ENCODE assay signal across 10 cellular contexts in the genomic region with DNA sequence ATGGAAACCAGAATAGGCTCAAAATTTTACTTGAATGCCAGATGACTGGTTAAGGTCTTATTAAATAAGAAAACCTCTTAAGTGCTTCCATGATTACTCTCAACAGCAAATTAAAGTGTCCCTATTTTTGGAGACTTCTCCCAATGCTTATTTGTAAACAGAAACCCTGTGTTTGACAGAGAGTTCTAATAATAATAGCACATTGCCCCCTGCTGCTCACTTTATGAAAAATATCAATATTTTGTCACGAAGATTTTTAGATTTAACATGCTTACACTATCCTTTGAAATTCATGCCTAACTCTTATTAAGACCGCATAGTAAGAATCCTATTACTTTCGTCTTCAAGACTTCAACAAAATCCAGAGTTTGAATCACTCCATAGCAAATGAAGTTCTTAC.
DNase-seq lines count a peak whose midpoint lies in the region; ATAC-seq and TF ChIP-seq lines count a peak whose summit lies in the region.
"Had no signal": no experiment of that assay in that cellular context is flagged by ENCODE, and none has a peak within 500 bp of the region (broad histone marks: within the 10 kb centered on the region; RNA-seq: fewer than 3 reads in every experiment).

No MANE protein-coding gene starts in this region.

- no peaks in the 10 kb centered on the region for H3K36me3 ChIP-seq in esophagus muscularis mucosa

- no peaks in the 10 kb centered on the region for H3K9me3 Mint-ChIP-seq in WTC11
- H3K9me3 Mint-ChIP-seq: CD8-positive, alpha-beta T cell had no signal

- no peak overlapping the region for H3K4me3 ChIP-seq in esophagus muscularis mucosa

- DNase-seq in SKM-1 (lab: John Stamatoyannopoulos, UW; ENCODE audit: unreplicated experiment) (peak; percentile 3), SKM-1 treated with dmso at 0.1 percent for 144 hours (lab: John Stamatoyannopoulos, UW; ENCODE audit: unreplicated experiment) (no peak), OCI-M1 (lab: John Stamatoyannopoulos, UW) (peak; percentile 3), esophagus muscularis mucosa (ENCODE audit: extremely low spot score) (no peak), GDM1 (lab: John Stamatoyannopoulos, UW) (no peak), NCI-H2196 treated with DMSO at 0.1 percent for 48 hours (lab: John Stamatoyannopoulos, UW; ENCODE audit: unreplicated experiment) (no peak), WTC11 (ENCODE audit: low spot score) (no peak)
- DNase-seq: activated naive CD4-positive, alpha-beta T cell; CD8-positive, alpha-beta T cell had no signal

- 76% methylated on average over 3 of the region's 3 CpGs for WGBS in esophagus muscularis mucosa

- peak in 2 of 3 experiments; percentile 5 to 13 for TF ChIP-seq CTCF in esophagus muscularis mucosa (IDR thresholded peaks at IDR 0.05)
- no peak for TF ChIP-seq CTCF in WTC11 (IDR thresholded peaks at IDR 0.05)

- H3K27me3 ChIP-seq in esophagus muscularis mucosa: no peaks in the 10 kb centered on the region

- H3K36me3 Mint-ChIP-seq in WTC11: peaks cover 3% of the 10 kb centered on the region; the same call in 1 of the 2 replicates
- H3K36me3 Mint-ChIP-seq: CD8-positive, alpha-beta T cell had no signal

- TF ChIP-seq EP300 in esophagus muscularis mucosa (IDR thresholded peaks at IDR 0.05): no peak

- H3K4me1 Mint-ChIP-seq in WTC11: peaks cover 12% of the 10 kb centered on the region

- POLR2A ChIA-PET in WTC11 (lab: Charles Lee): no interaction called here

- H3K27ac Mint-ChIP-seq in WTC11: no peak overlapping the region
- H3K27ac Mint-ChIP-seq: CD8-positive, alpha-beta T cell had no signal

- no peak overlapping the region for H3K4me3 Mint-ChIP-seq in WTC11
- H3K4me3 Mint-ChIP-seq: CD8-positive, alpha-beta T cell had no signal

- no peaks in the 10 kb centered on the region for H3K9me3 ChIP-seq in esophagus muscularis mucosa

- no peaks in the 10 kb centered on the region for H3K27me3 Mint-ChIP-seq in WTC11 (ENCODE audit: low read depth)

- no peaks in the 10 kb centered on the region for H3K4me1 ChIP-seq in esophagus muscularis mucosa

- no peak overlapping the region for H3K27ac ChIP-seq in esophagus muscularis mucosa (replicated peaks in 1 of 4)
- H3K27ac ChIP-seq in temporal lobe (ENCODE audit: low read depth, low read length): peak overlapping the region; percentile 77

- ATAC-seq in WTC11: no peak
- ATAC-seq: CD8-positive, alpha-beta T cell had no signal

- CTCF ChIA-PET in WTC11 (lab: Charles Lee): interaction anchor here (0.7 kb wide), 1 partner anchor 68 kb away, joined by 3 read pairs; no protein-coding TSS in a partner anchor

- no peak for TF ChIP-seq POLR2A in esophagus muscularis mucosa (IDR thresholded peaks at IDR 0.05; ENCODE audit: low read depth)

- intact Hi-C loops in esophagus muscularis mucosa (cut with DNase I): loop anchor here (10.0 kb wide), 1 partner anchor 147 kb away; a partner anchor contains a TSS

TF ChIP-seq in WTC11, 78 proteins besides CTCF, POLR2A, EP300 and RAD21:
- TF ChIP-seq ZNF138 (CRISPR knock-in tag; conservative IDR thresholded peaks at IDR 0.05): no peak
- TF ChIP-seq IRF2 (CRISPR knock-in tag; IDR thresholded peaks at IDR 0.05; ENCODE audit: borderline replicate concordance, low read depth): no peak
- no peak for TF ChIP-seq ESRRA (CRISPR knock-in tag; IDR thresholded peaks at IDR 0.05; ENCODE audit: borderline replicate concordance)
- TF ChIP-seq, protein P1, sequence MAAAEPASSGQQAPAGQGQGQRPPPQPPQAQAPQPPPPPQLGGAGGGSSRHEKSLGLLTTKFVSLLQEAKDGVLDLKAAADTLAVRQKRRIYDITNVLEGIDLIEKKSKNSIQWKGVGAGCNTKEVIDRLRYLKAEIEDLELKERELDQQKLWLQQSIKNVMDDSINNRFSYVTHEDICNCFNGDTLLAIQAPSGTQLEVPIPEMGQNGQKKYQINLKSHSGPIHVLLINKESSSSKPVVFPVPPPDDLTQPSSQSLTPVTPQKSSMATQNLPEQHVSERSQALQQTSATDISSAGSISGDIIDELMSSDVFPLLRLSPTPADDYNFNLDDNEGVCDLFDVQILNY (CRISPR knock-in tag; IDR thresholded peaks at IDR 0.05): no peak
- no peak for TF ChIP-seq SMAD4 (CRISPR knock-in tag; IDR thresholded peaks at IDR 0.05)
- TF ChIP-seq CREM (CRISPR knock-in tag; IDR thresholded peaks at IDR 0.05): no peak
- TF ChIP-seq, protein P2, sequence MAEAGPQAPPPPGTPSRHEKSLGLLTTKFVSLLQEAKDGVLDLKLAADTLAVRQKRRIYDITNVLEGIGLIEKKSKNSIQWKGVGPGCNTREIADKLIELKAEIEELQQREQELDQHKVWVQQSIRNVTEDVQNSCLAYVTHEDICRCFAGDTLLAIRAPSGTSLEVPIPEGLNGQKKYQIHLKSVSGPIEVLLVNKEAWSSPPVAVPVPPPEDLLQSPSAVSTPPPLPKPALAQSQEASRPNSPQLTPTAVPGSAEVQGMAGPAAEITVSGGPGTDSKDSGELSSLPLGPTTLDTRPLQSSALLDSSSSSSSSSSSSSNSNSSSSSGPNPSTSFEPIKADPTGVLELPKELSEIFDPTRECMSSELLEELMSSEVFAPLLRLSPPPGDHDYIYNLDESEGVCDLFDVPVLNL (CRISPR knock-in tag; IDR thresholded peaks at IDR 0.05; ENCODE audit: borderline replicate concordance, low read depth): no peak
- TF ChIP-seq, protein P3, sequence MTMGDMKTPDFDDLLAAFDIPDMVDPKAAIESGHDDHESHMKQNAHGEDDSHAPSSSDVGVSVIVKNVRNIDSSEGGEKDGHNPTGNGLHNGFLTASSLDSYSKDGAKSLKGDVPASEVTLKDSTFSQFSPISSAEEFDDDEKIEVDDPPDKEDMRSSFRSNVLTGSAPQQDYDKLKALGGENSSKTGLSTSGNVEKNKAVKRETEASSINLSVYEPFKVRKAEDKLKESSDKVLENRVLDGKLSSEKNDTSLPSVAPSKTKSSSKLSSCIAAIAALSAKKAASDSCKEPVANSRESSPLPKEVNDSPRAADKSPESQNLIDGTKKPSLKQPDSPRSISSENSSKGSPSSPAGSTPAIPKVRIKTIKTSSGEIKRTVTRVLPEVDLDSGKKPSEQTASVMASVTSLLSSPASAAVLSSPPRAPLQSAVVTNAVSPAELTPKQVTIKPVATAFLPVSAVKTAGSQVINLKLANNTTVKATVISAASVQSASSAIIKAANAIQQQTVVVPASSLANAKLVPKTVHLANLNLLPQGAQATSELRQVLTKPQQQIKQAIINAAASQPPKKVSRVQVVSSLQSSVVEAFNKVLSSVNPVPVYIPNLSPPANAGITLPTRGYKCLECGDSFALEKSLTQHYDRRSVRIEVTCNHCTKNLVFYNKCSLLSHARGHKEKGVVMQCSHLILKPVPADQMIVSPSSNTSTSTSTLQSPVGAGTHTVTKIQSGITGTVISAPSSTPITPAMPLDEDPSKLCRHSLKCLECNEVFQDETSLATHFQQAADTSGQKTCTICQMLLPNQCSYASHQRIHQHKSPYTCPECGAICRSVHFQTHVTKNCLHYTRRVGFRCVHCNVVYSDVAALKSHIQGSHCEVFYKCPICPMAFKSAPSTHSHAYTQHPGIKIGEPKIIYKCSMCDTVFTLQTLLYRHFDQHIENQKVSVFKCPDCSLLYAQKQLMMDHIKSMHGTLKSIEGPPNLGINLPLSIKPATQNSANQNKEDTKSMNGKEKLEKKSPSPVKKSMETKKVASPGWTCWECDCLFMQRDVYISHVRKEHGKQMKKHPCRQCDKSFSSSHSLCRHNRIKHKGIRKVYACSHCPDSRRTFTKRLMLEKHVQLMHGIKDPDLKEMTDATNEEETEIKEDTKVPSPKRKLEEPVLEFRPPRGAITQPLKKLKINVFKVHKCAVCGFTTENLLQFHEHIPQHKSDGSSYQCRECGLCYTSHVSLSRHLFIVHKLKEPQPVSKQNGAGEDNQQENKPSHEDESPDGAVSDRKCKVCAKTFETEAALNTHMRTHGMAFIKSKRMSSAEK (CRISPR knock-in tag; IDR thresholded peaks at IDR 0.05; ENCODE audit: borderline replicate concordance): no peak
- TF ChIP-seq TEAD4 (CRISPR knock-in tag; IDR thresholded peaks at IDR 0.05): no peak
- TF ChIP-seq ZNF232 (CRISPR knock-in tag; IDR thresholded peaks at IDR 0.05): no peak
- TF ChIP-seq, protein P4, sequence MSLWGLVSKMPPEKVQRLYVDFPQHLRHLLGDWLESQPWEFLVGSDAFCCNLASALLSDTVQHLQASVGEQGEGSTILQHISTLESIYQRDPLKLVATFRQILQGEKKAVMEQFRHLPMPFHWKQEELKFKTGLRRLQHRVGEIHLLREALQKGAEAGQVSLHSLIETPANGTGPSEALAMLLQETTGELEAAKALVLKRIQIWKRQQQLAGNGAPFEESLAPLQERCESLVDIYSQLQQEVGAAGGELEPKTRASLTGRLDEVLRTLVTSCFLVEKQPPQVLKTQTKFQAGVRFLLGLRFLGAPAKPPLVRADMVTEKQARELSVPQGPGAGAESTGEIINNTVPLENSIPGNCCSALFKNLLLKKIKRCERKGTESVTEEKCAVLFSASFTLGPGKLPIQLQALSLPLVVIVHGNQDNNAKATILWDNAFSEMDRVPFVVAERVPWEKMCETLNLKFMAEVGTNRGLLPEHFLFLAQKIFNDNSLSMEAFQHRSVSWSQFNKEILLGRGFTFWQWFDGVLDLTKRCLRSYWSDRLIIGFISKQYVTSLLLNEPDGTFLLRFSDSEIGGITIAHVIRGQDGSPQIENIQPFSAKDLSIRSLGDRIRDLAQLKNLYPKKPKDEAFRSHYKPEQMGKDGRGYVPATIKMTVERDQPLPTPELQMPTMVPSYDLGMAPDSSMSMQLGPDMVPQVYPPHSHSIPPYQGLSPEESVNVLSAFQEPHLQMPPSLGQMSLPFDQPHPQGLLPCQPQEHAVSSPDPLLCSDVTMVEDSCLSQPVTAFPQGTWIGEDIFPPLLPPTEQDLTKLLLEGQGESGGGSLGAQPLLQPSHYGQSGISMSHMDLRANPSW (CRISPR knock-in tag; conservative IDR thresholded peaks at IDR 0.05; ENCODE audit: low read depth): no peak
- TF ChIP-seq RORB (CRISPR knock-in tag; IDR thresholded peaks at IDR 0.05): no peak
- TF ChIP-seq KAT7 (CRISPR knock-in tag; IDR thresholded peaks at IDR 0.05; ENCODE audit: borderline replicate concordance): no peak
- no peak for TF ChIP-seq TEAD1 (CRISPR knock-in tag; IDR thresholded peaks at IDR 0.05)

Comparison
In these comparisons a context has a peak if more than half of its experiments do, and no peak if none do; other contexts are left out.
1. DNase-seq: peak in SKM-1 (single experiment) and OCI-M1 (single experiment); none in SKM-1 treated with dmso at 0.1 percent for 144 hours (single experiment), esophagus muscularis mucosa (single experiment), GDM1 (single experiment), NCI-H2196 treated with DMSO at 0.1 percent for 48 hours (single experiment) and WTC11 (single experiment).